1 cellular context compared by ENCODE assay signal in genomic region chr17:6546069-6546718, GRCh38.
TF ChIP-seq lines count a peak whose summit lies in the region.

No MANE protein-coding gene starts in this region.

TF ChIP-seq in IMR-90, 13 proteins besides CTCF, POLR2A, EP300 and RAD21 (continued from another document):
- no peak for TF ChIP-seq ELK1 (IDR thresholded peaks at IDR 0.05; ENCODE audit: borderline replicate concordance, low read depth, low read length)
